ENCODE assay signal across 12 cellular contexts in genomic region chr20:25288291-25289181, GRCh38. TPM values are rescaled to one million over a fixed set of nuclear protein-coding genes. Genes with fewer than 3 reads are reported as not detected.
A peak's percentile ranks its signal among the peaks of the same experiment; 100 is the strongest.
DNase-seq lines count a peak whose midpoint lies in the region; ATAC-seq and TF ChIP-seq lines count a peak whose summit lies in the region.
"Had no signal": no experiment of that assay in that cellular context is flagged by ENCODE, and none has a peak within 500 bp of the region (broad histone marks: within the 10 kb centered on the region; RNA-seq: fewer than 3 reads in every experiment).

No MANE protein-coding gene starts in this region.

- H3K27ac ChIP-seq in BLaER1 = 0 out of 2 replicates have a peak overlapping the region, but pooled peaks have one; percentile 26
- no peak overlapping the region for H3K27ac ChIP-seq in ascending aorta
- H3K27ac ChIP-seq: adrenal gland, C4-2B, psoas muscle had no signal

- H4K20me1 ChIP-seq in BLaER1 = peaks cover 38% of the 10 kb centered on the region

- H3K36me3 ChIP-seq in BLaER1 (peaks cover 96% of the 10 kb centered on the region), ascending aorta (peaks cover 80 to 93% of the 10 kb centered on the region in 2 donors)

- peak; percentile 7 to 54 for DNase-seq in ascending aorta (ENCODE audit: low spot score in 2 of 2)
- DNase-seq in medulla oblongata (ENCODE audit: extremely low spot score) = no peak
- DNase-seq in NCI-H2029 treated with DMSO at 0.1 percent for 48 hours (lab: John Stamatoyannopoulos, UW) = no peak
- no peak for DNase-seq in NAMALWA (ENCODE audit: low spot score)
- DNase-seq in activated CD8-positive, alpha-beta memory T cell treated with anti-CD3 and anti-CD28 coated beads, Interleukin-2, amount 50 U/mL, for 48 hours = no peak
- DNase-seq: substantia nigra had no signal

- H3K4me2 ChIP-seq in BLaER1 = no peak overlapping the region

- peak; percentile 85 for ATAC-seq in GM19324 (IDR thresholded peaks at IDR 0.05; ENCODE audit: low FRiP score, unreplicated experiment)
- peak; percentile 73 for ATAC-seq in HG03045 (IDR thresholded peaks at IDR 0.05; ENCODE audit: unreplicated experiment)
- ATAC-seq: psoas muscle had no signal

- H3K9me3 ChIP-seq in BLaER1 = no peaks in the 10 kb centered on the region
- H3K9me3 ChIP-seq in ascending aorta = no peaks in the 10 kb centered on the region
- H3K9me3 ChIP-seq: adrenal gland, psoas muscle had no signal

- intact Hi-C loops in ascending aorta (cut with DNase I) = no loop called here

- no peaks in the 10 kb centered on the region for H3K27me3 ChIP-seq in BLaER1
- H3K27me3 ChIP-seq in ascending aorta = no peaks in the 10 kb centered on the region
- H3K27me3 ChIP-seq: adrenal gland had no signal

- H3K4me3 ChIP-seq in BLaER1 (no peak overlapping the region), ascending aorta (no peak overlapping the region)
- H3K4me3 ChIP-seq: adrenal gland, psoas muscle had no signal

- H3K9ac ChIP-seq in BLaER1 = no peak overlapping the region

- no peak for TF ChIP-seq CTCF in ascending aorta (IDR thresholded peaks at IDR 0.05)

- H3K4me1 ChIP-seq in BLaER1 (peaks cover 35% of the 10 kb centered on the region), ascending aorta (no peaks in the 10 kb centered on the region)
- H3K4me1 ChIP-seq: psoas muscle had no signal

RNA-seq across cellular contexts. Expression of gene PYGB, which starts 40.7 kb away (rescaled TPM):
- total RNA-seq in ascending aorta = 125 TPM

Comparison
In these comparisons a context has a peak if more than half of its experiments do, and no peak if none do; other contexts are left out.
1. DNase-seq: peak in ascending aorta (2 of 2); none in medulla oblongata (single experiment), NCI-H2029 treated with DMSO at 0.1 percent for 48 hours (single experiment), NAMALWA (single experiment) and activated CD8-positive, alpha-beta memory T cell treated with anti-CD3 and anti-CD28 coated beads, Interleukin-2, amount 50 U/mL, for 48 hours (single experiment).